15 cellular contexts compared by ENCODE assay signal in genomic region chr12:83114042-83114441, GRCh38.
"Had no signal": no experiment of that assay in that cellular context is flagged by ENCODE, and none has a peak within 500 bp of the region (broad histone marks: within the 10 kb centered on the region; RNA-seq: fewer than 3 reads in every experiment).

No MANE protein-coding gene starts in this region.

- H3K36me3 ChIP-seq: breast epithelium, pancreas, upper lobe of right lung had no signal

- H3K4me1 Mint-ChIP-seq: activated naive CD8-positive, alpha-beta T cell treated with anti-CD3 and anti-CD28 coated beads for 36 hours had no signal

- H3K27ac Mint-ChIP-seq: activated naive CD8-positive, alpha-beta T cell treated with anti-CD3 and anti-CD28 coated beads for 36 hours; natural killer cell treated with Interleukin-12 subunit alpha and Interleukin-12 subunit beta and Interleukin-15 and Interleukin-18, amount 100 ng/mL, for 72 hours; stimulated activated naive CD8-positive, alpha-beta T cell treated with anti-CD3 and anti-CD28 coated beads, Interleukin-15, Interleukin-2, amounts not matched to agents 100 ng/mL and 50 ng/mL, for 24 hours had no signal

- H3K27ac ChIP-seq: breast epithelium, pancreas, upper lobe of right lung had no signal

- H3K4me3 Mint-ChIP-seq: activated naive CD8-positive, alpha-beta T cell treated with anti-CD3 and anti-CD28 coated beads for 36 hours; activated T-cell treated with anti-CD3 and anti-CD28 coated beads, Interleukin-2, amount 50 U/mL, for 4 hours; natural killer cell treated with Interleukin-12 subunit alpha and Interleukin-12 subunit beta and Interleukin-15 and Interleukin-18, amount 100 ng/mL, for 72 hours; stimulated activated naive CD8-positive, alpha-beta T cell treated with anti-CD3 and anti-CD28 coated beads, Interleukin-15, Interleukin-2, amounts not matched to agents 100 ng/mL and 50 ng/mL, for 24 hours had no signal

- H3K36me3 Mint-ChIP-seq: activated naive CD8-positive, alpha-beta T cell treated with anti-CD3 and anti-CD28 coated beads for 36 hours had no signal

- H3K9me3 ChIP-seq: breast epithelium, pancreas, upper lobe of right lung had no signal

- H3K27me3 ChIP-seq: breast epithelium, pancreas, upper lobe of right lung had no signal

- H3K9me3 Mint-ChIP-seq: activated T-cell treated with anti-CD3 and anti-CD28 coated beads, Interleukin-2, amount 50 U/mL, for 4 hours had no signal

- H3K4me3 ChIP-seq: breast epithelium, pancreas, upper lobe of right lung had no signal

- DNase-seq: activated CD4-positive, alpha-beta T cell treated with anti-CD3 and anti-CD28 coated beads, Interleukin-2, amount 50 U/mL, for 4 hours; activated CD4-positive, CD25-positive, alpha-beta regulatory T cell treated with anti-CD3 and anti-CD28 coated beads, Interleukin-2, amount 50 U/mL, for 72 hours; activated gamma-delta T cell; activated naive CD8-positive, alpha-beta T cell treated with anti-CD3 and anti-CD28 coated beads for 36 hours; activated T-cell treated with anti-CD3 and anti-CD28 coated beads, Interleukin-2, amount 50 U/mL, for 4 hours; anterior cingulate cortex; dermis blood vessel endothelial cell; glutamatergic neuron; pancreas; stimulated activated CD4-positive, alpha-beta T cell treated with anti-CD3 and anti-CD28 coated beads, Interleukin-4, amount 100 ng/mL, for 1 hour; stimulated activated CD8-positive, alpha-beta memory T cell treated with anti-CD3 and anti-CD28 coated beads, Interleukin-4, amount 100 ng/mL, for 48 hours; upper lobe of right lung had no signal

- H3K4me1 ChIP-seq: breast epithelium, pancreas, upper lobe of right lung had no signal

- ATAC-seq: activated T-cell treated with anti-CD3 and anti-CD28 coated beads, Interleukin-2, amount 50 U/mL, for 4 hours; natural killer cell treated with Interleukin-12 subunit alpha and Interleukin-12 subunit beta and Interleukin-15 and Interleukin-18, amount 100 ng/mL, for 72 hours; pancreas; upper lobe of right lung had no signal

- H3K27me3 Mint-ChIP-seq: activated naive CD8-positive, alpha-beta T cell treated with anti-CD3 and anti-CD28 coated beads for 36 hours; natural killer cell treated with Interleukin-12 subunit alpha and Interleukin-12 subunit beta and Interleukin-15 and Interleukin-18, amount 100 ng/mL, for 72 hours; stimulated activated naive CD8-positive, alpha-beta T cell treated with anti-CD3 and anti-CD28 coated beads, Interleukin-15, Interleukin-2, amounts not matched to agents 100 ng/mL and 50 ng/mL, for 24 hours had no signal
